Comparison of ENCODE assay signal across 6 cellular contexts in genomic region chr17:28230619-28231018, GRCh38.
DNase-seq lines count a peak whose midpoint lies in the region; ATAC-seq, FAIRE-seq and TF ChIP-seq lines count a peak whose summit lies in the region.
"Not testable (repeated sequence)": the region's sequence is repeated elsewhere in the genome, so short reads cannot be mapped to it uniquely, and the experiment has no call there.

No MANE protein-coding gene starts in this region.

- TF ChIP-seq CTCF in GM23338 (conservative IDR thresholded peaks at IDR 0.05; ENCODE audit: low read depth in 2 of 2) (peak in 1 of 2 experiments; percentile 26; a peak in 1 of 4 replicates), HFFc6 (IDR thresholded peaks at IDR 0.05) (0 out of 2 replicates have a peak, but pooled peaks have one; percentile 25), Panc1 (IDR thresholded peaks at IDR 0.05) (peak; percentile 19; the same call in 1 of the 2 replicates), WERI-Rb-1 (IDR thresholded peaks at IDR 0.05; ENCODE audit: low read depth, low read length) (peak; percentile 3; the same call in 1 of the 2 replicates), endodermal cell (conservative IDR thresholded peaks at IDR 0.05) (peak; percentile 37)
- not testable (repeated sequence) for TF ChIP-seq CTCF in pancreas (IDR thresholded peaks at IDR 0.05)

- H3K9me2 ChIP-seq in GM23338 (ENCODE audit: insufficient read depth): not testable (repeated sequence)

- not testable (repeated sequence) for H3K9me3 Mint-ChIP-seq in GM23338, HFFc6, endodermal cell

- not testable (repeated sequence) for H3K36me3 ChIP-seq in GM23338 (ENCODE audit: insufficient read depth); Panc1 (ENCODE audit: control insufficient read depth, insufficient read depth, low read length); WERI-Rb-1; endodermal cell (ENCODE audit: control insufficient read depth, insufficient read depth, low read length); pancreas

- not testable (repeated sequence) for ATAC-seq in GM23338, Panc1, pancreas

- not testable (repeated sequence) for H3K27me3 ChIP-seq in GM23338 (ENCODE audit: insufficient read depth); Panc1 (ENCODE audit: control insufficient read depth, insufficient read depth, low read length); WERI-Rb-1 (ENCODE audit: insufficient read depth, low read depth, severe bottlenecking); endodermal cell (ENCODE audit: control insufficient read depth, insufficient read depth, low read length, poor library complexity, severe bottlenecking); pancreas

- intact Hi-C loops in Panc1 (cut with micrococcal nuclease; ENCODE audit: unreplicated experiment); pancreas (cut with DNase I): not testable (repeated sequence)

- FAIRE-seq in pancreas (lab: Jason Lieb, UNC): not testable (repeated sequence)

- not testable (repeated sequence) for DNase-seq in GM23338 (ENCODE audit: low spot score); HFFc6; Panc1 (ENCODE audit: low read depth, low spot score); WERI-Rb-1; endodermal cell; pancreas

- not testable (repeated sequence) for H3F3A ChIP-seq in GM23338 (replicated peaks; ENCODE audit: low read depth)

- peak overlapping the region; percentile 73 for H3K4me2 ChIP-seq in GM23338

- H3K27me3 Mint-ChIP-seq in GM23338 (ENCODE audit: insufficient read depth, low read depth, poor library complexity): peaks cover 20% of the 10 kb centered on the region
- not testable (repeated sequence) for H3K27me3 Mint-ChIP-seq in HFFc6 (ENCODE audit: insufficient read depth); endodermal cell (ENCODE audit: insufficient read depth)

- not testable (repeated sequence) for H4K20me1 ChIP-seq in GM23338 (replicated peaks; ENCODE audit: insufficient read depth)

- not testable (repeated sequence) for BruUV-seq in Panc1 (replicated peaks; lab: Mats Ljungman, UMichigan)

- H3K9me3 ChIP-seq in Panc1 (ENCODE audit: control insufficient read depth, insufficient read depth, low read depth, low read length); WERI-Rb-1 (ENCODE audit: severe bottlenecking); endodermal cell (ENCODE audit: control insufficient read depth, low read length); pancreas: not testable (repeated sequence)

- H3K27ac ChIP-seq in GM23338 (ENCODE audit: low read depth); Panc1 (ENCODE audit: low read length); WERI-Rb-1; endodermal cell (ENCODE audit: low read depth, low read length): not testable (repeated sequence)
- H3K27ac ChIP-seq in pancreas: peak overlapping the region; percentile 88 to 98 (median 98)

- H3K4me3 ChIP-seq in GM23338 (peak overlapping the region; percentile 25; the same call in 1 of the 2 replicates), pancreas (peak overlapping the region in 2 of 4 donors; percentile 53 to 60)
- H3K4me3 ChIP-seq in Panc1 (ENCODE audit: low read depth in 2 of 2, low read length in 2 of 2); WERI-Rb-1 (ENCODE audit: low read depth, low read length); endodermal cell (ENCODE audit: low read length): not testable (repeated sequence)

- 69 to 93% methylated on average over 2 to 6 of the region's 6 CpGs for WGBS in endodermal cell (ENCODE audit: insufficient coverage in 1 of 2, insufficient read length in 1 of 2), 2 experiments
- 7 to 15% methylated on average over 6 of the region's 6 CpGs for WGBS in pancreas, 2 donors

- not testable (repeated sequence) for H3K79me2 ChIP-seq in GM23338 (replicated peaks; ENCODE audit: insufficient read depth)

- CTCF ChIA-PET in Panc1 (lab: Charles Lee): not testable (repeated sequence)

- peaks cover 44% of the 10 kb centered on the region for H3K4me1 Mint-ChIP-seq in GM23338
- H3K4me1 Mint-ChIP-seq in HFFc6 (ENCODE audit: low read depth): peaks cover 21% of the 10 kb centered on the region
- peaks cover 34% of the 10 kb centered on the region for H3K4me1 Mint-ChIP-seq in endodermal cell

- H3K27ac Mint-ChIP-seq in GM23338, HFFc6, endodermal cell: not testable (repeated sequence)

- in situ Hi-C loops in Panc1 (cut with HindIII; ENCODE audit: low pct_unique_long_range_greater_than_20kb, low sequenced_read_pairs): not testable (repeated sequence)

- H3K4me1 ChIP-seq in GM23338 (ENCODE audit: insufficient read depth) (peaks cover 13% of the 10 kb centered on the region; the same call in 1 of the 2 replicates), endodermal cell (ENCODE audit: control insufficient read depth, insufficient read depth, low read length) (peaks cover 10% of the 10 kb centered on the region), pancreas (peaks cover 1 to 13% (median 6%) of the 10 kb centered on the region in 3 donors)
- H3K4me1 ChIP-seq in Panc1 (ENCODE audit: control insufficient read depth, insufficient read depth, low read length): not testable (repeated sequence)

- not testable (repeated sequence) for H3K9ac ChIP-seq in endodermal cell (ENCODE audit: extremely low read depth, low read length, poor library complexity, severe bottlenecking)

- POLR2A ChIA-PET in Panc1 (lab: Charles Lee): not testable (repeated sequence)

- peak overlapping the region; percentile 92; the same call in 1 of the 2 replicates for H2AFZ ChIP-seq in GM23338

- not testable (repeated sequence) for H3K4me3 Mint-ChIP-seq in GM23338, HFFc6, endodermal cell

- H3K36me3 Mint-ChIP-seq in GM23338 (ENCODE audit: low read depth); HFFc6 (ENCODE audit: low read depth); endodermal cell (ENCODE audit: low read depth): not testable (repeated sequence)
